Comparison of ENCODE assay signal across 18 cellular contexts in genomic region chr11:14275081-14275480, GRCh38.
DNase-seq lines count a peak whose midpoint lies in the region; ATAC-seq and TF ChIP-seq lines count a peak whose summit lies in the region.
"Had no signal": no experiment of that assay in that cellular context is flagged by ENCODE, and none has a peak within 500 bp of the region (broad histone marks: within the 10 kb centered on the region; RNA-seq: fewer than 3 reads in every experiment).

No MANE protein-coding gene starts in this region.

- TF ChIP-seq POLR2A in prostate gland (IDR thresholded peaks at IDR 0.05): no peak

- H3K9me3 Mint-ChIP-seq in activated B cell treated with CpG ODN at 0.5 μM for 24 hours: no peaks in the 10 kb centered on the region
- peaks cover 9% of the 10 kb centered on the region for H3K9me3 Mint-ChIP-seq in neural progenitor cell

- H3K27me3 Mint-ChIP-seq in activated B cell treated with CpG ODN at 0.5 μM for 24 hours: no peaks in the 10 kb centered on the region
- H3K27me3 Mint-ChIP-seq in neural progenitor cell (ENCODE audit: insufficient read depth, low read depth): peaks cover 14% of the 10 kb centered on the region

- no peaks in the 10 kb centered on the region for H3K36me3 ChIP-seq in neural progenitor cell
- peaks cover 4 to 20% of the 10 kb centered on the region in 2 donors for H3K36me3 ChIP-seq in ascending aorta
- H3K36me3 ChIP-seq in prostate gland: no peaks in the 10 kb centered on the region
- H3K36me3 ChIP-seq: breast epithelium had no signal

- no peak overlapping the region for H2AFZ ChIP-seq in neural progenitor cell (replicated peaks)

- H3K9ac ChIP-seq in neural progenitor cell: no peak overlapping the region

- H3K79me2 ChIP-seq in neural progenitor cell (ENCODE audit: low read depth): no peaks in the 10 kb centered on the region

- ATAC-seq in activated B cell treated with CpG ODN at 0.5 μM for 24 hours (ENCODE audit: low read depth) (no peak), GM18868 (IDR thresholded peaks at IDR 0.05; ENCODE audit: unreplicated experiment) (no peak)
- ATAC-seq: heart left ventricle had no signal

- H3K27ac ChIP-seq in neural progenitor cell: peak overlapping the region; percentile 57
- H3K27ac ChIP-seq in ascending aorta: no peak overlapping the region
- no peak overlapping the region for H3K27ac ChIP-seq in prostate gland
- H3K27ac ChIP-seq: breast epithelium, heart left ventricle, HL-60, lower lobe of right lung had no signal

- no peaks in the 10 kb centered on the region for H3K9me3 ChIP-seq in neural progenitor cell (ENCODE audit: low read depth)
- H3K9me3 ChIP-seq in ascending aorta: no peaks in the 10 kb centered on the region
- H3K9me3 ChIP-seq in prostate gland: no peaks in the 10 kb centered on the region
- H3K9me3 ChIP-seq: breast epithelium, heart left ventricle, lower lobe of right lung had no signal

- TF ChIP-seq CTCF in activated B cell treated with CpG ODN at 0.5 μM for 24 hours (IDR thresholded peaks at IDR 0.05) (no peak), neural progenitor cell (IDR thresholded peaks at IDR 0.05) (no peak), ascending aorta (IDR thresholded peaks at IDR 0.05) (no peak), prostate gland (IDR thresholded peaks at IDR 0.05) (no peak)

- H3K27ac Mint-ChIP-seq in activated B cell treated with CpG ODN at 0.5 μM for 24 hours (peak overlapping the region; percentile 41), neural progenitor cell (peak overlapping the region; percentile 25)

- H3K4me1 Mint-ChIP-seq in activated B cell treated with CpG ODN at 0.5 μM for 24 hours: peaks cover 43% of the 10 kb centered on the region
- peaks cover 15% of the 10 kb centered on the region for H3K4me1 Mint-ChIP-seq in neural progenitor cell

- H3K27me3 ChIP-seq in neural progenitor cell: no peaks in the 10 kb centered on the region
- H3K27me3 ChIP-seq in ascending aorta: no peaks in the 10 kb centered on the region
- H3K27me3 ChIP-seq in prostate gland (replicated peaks; ENCODE audit: insufficient read depth): no peaks in the 10 kb centered on the region
- H3K27me3 ChIP-seq: breast epithelium, heart left ventricle had no signal

- peaks cover 3% of the 10 kb centered on the region for H3F3A ChIP-seq in neural progenitor cell (ENCODE audit: low read depth)

- H3K4me1 ChIP-seq in neural progenitor cell (peaks cover 8% of the 10 kb centered on the region), ascending aorta (no peaks in the 10 kb centered on the region), prostate gland (replicated peaks) (no peaks in the 10 kb centered on the region)
- H3K4me1 ChIP-seq: breast epithelium had no signal

- CTCF ChIA-PET in activated B cell treated with CpG ODN at 0.5 μM for 24 hours (lab: Charles Lee): interaction anchor here (0.8 to 0.9 kb wide), 2 partner anchors 26 to 180 kb away, joined by 3 read pairs; no protein-coding TSS in a partner anchor

- H3K36me3 Mint-ChIP-seq in activated B cell treated with CpG ODN at 0.5 μM for 24 hours (ENCODE audit: low read depth) (peaks cover 61% of the 10 kb centered on the region), neural progenitor cell (peaks cover 20% of the 10 kb centered on the region)

- H4K20me1 ChIP-seq in neural progenitor cell (ENCODE audit: low read depth): no peaks in the 10 kb centered on the region

- no peak overlapping the region for H3K4me2 ChIP-seq in neural progenitor cell

- intact Hi-C loops in activated B cell treated with CpG ODN at 0.5 μM for 24 hours (cut with micrococcal nuclease): no loop called here
- intact Hi-C loops in ascending aorta (cut with DNase I): no loop called here
- intact Hi-C loops in posterior cingulate gyrus (cut with DNase I): no loop called here
- intact Hi-C loops in prostate gland (cut with DNase I): no loop called here

- DNase-seq in ELF-1 (ENCODE audit: low read depth, low spot score): peak; percentile 69
- no peak for DNase-seq in activated B cell treated with CpG ODN at 0.5 μM for 24 hours
- DNase-seq in fibroblast of peridontal ligament (ENCODE audit: extremely low read depth): peak; percentile 40
- DNase-seq in neural progenitor cell (ENCODE audit: low spot score): no peak
- DNase-seq in ascending aorta (ENCODE audit: low spot score in 2 of 2): no peak
- DNase-seq in posterior cingulate gyrus: no peak
- DNase-seq in prostate gland (ENCODE audit: low spot score): no peak
- DNase-seq: activated CD4-positive, alpha-beta T cell treated with anti-CD3 and anti-CD28 coated beads for 4 hours; activated naive CD4-positive, alpha-beta T cell; Calu3; dermis blood vessel endothelial cell; heart left ventricle; lower lobe of right lung; NCI-H187 treated with DMSO at 0.1 percent for 48 hours; NK-92 treated with Interleukin-12 subunit alpha and Interleukin-12 subunit beta, amount 100 ng/mL, for 24 hours had no signal

- POLR2A ChIA-PET in activated B cell treated with CpG ODN at 0.5 μM for 24 hours (lab: Charles Lee): no interaction called here

- H3K4me3 ChIP-seq in neural progenitor cell: no peak overlapping the region
- H3K4me3 ChIP-seq in ascending aorta: no peak overlapping the region
- no peak overlapping the region for H3K4me3 ChIP-seq in prostate gland
- H3K4me3 ChIP-seq: breast epithelium, heart left ventricle, lower lobe of right lung had no signal

- H3K4me3 Mint-ChIP-seq in activated B cell treated with CpG ODN at 0.5 μM for 24 hours: no peak overlapping the region
- no peak overlapping the region for H3K4me3 Mint-ChIP-seq in neural progenitor cell

Comparison
In these comparisons a context has a peak if more than half of its experiments do, and no peak if none do; other contexts are left out.
1. DNase-seq: peak in ELF-1 (single experiment) and fibroblast of peridontal ligament (single experiment); none in activated B cell treated with CpG ODN at 0.5 μM for 24 hours (single experiment), neural progenitor cell (single experiment), ascending aorta (0 of 2), posterior cingulate gyrus (0 of 10) and prostate gland (single experiment).